8 cellular contexts compared by ENCODE assay signal in genomic region chr4:98663226-98664006, GRCh38. TPM values are rescaled to one million over a fixed set of nuclear protein-coding genes. Genes with fewer than 3 reads are reported as not detected.
DNase-seq lines count a peak whose midpoint lies in the region; ATAC-seq and TF ChIP-seq lines count a peak whose summit lies in the region.

No MANE protein-coding gene starts in this region.

- peak; percentile 68 to 72 for ATAC-seq in CD4-positive, CD25-positive, alpha-beta regulatory T cell (ENCODE audit: low read depth in 2 of 2)
- ATAC-seq in HG03565 (IDR thresholded peaks at IDR 0.05; ENCODE audit: unreplicated experiment) = peak; percentile 87

- peaks cover 60% of the 10 kb centered on the region for H3K4me1 ChIP-seq in CD4-positive, CD25-positive, alpha-beta regulatory T cell (ENCODE audit: control insufficient read depth, insufficient read depth, low read length, poor library complexity, severe bottlenecking)
- H3K4me1 ChIP-seq in mucosa of stomach (ENCODE audit: control insufficient read depth, insufficient read depth, low read length) = peaks cover 31% of the 10 kb centered on the region
- no peaks in the 10 kb centered on the region for H3K4me1 ChIP-seq in A673 (ENCODE audit: insufficient read depth, low read length, poor library complexity, severe bottlenecking)

- H3K9ac ChIP-seq in mucosa of stomach (ENCODE audit: low read length) = no peak overlapping the region

- peak overlapping the region; percentile 68 to 87 (median 82) for H3K4me3 Mint-ChIP-seq in CD4-positive, CD25-positive, alpha-beta regulatory T cell

- POLR2A ChIA-PET in A673 (lab: Charles Lee; ENCODE audit: low non-redundant PET) = no interaction called here

- intact Hi-C loops in A673 (cut with micrococcal nuclease; ENCODE audit: unreplicated experiment) = no loop called here

- no peaks in the 10 kb centered on the region for H3K36me3 ChIP-seq in CD4-positive, CD25-positive, alpha-beta regulatory T cell (ENCODE audit: control insufficient read depth, insufficient read depth, low read length)
- H3K36me3 ChIP-seq in mucosa of stomach (ENCODE audit: control insufficient read depth, insufficient read depth, low read length) = no peaks in the 10 kb centered on the region
- no peaks in the 10 kb centered on the region for H3K36me3 ChIP-seq in A673 (ENCODE audit: insufficient read depth, low read length, poor library complexity, severe bottlenecking)

- CTCF ChIA-PET in A673 (lab: Charles Lee) = no interaction called here

- BruUV-seq in A673 (replicated peaks; lab: Mats Ljungman, UMichigan) = no TSS peak

- TF ChIP-seq CTCF in GM20000 (IDR thresholded peaks at IDR 0.05; ENCODE audit: extremely low read depth, missing control alignments) (no peak), A673 (conservative IDR thresholded peaks at IDR 0.05; ENCODE audit: low read depth, low read length) (no peak)

- no peaks in the 10 kb centered on the region for H3K9me3 Mint-ChIP-seq in CD4-positive, CD25-positive, alpha-beta regulatory T cell

- no peaks in the 10 kb centered on the region for H3K27me3 ChIP-seq in CD4-positive, CD25-positive, alpha-beta regulatory T cell (ENCODE audit: control insufficient read depth, insufficient read depth, low read length)
- H3K27me3 ChIP-seq in mucosa of stomach (ENCODE audit: control insufficient read depth, insufficient read depth, low read length) = no peaks in the 10 kb centered on the region
- no peaks in the 10 kb centered on the region for H3K27me3 ChIP-seq in A673 (replicated peaks; ENCODE audit: insufficient read depth, low read depth, low read length, poor library complexity)

- no peaks in the 10 kb centered on the region for H3K27me3 Mint-ChIP-seq in CD4-positive, CD25-positive, alpha-beta regulatory T cell

- peak; percentile 47 to 91 (median 76) for DNase-seq in CD4-positive, CD25-positive, alpha-beta regulatory T cell
- DNase-seq in GM20000 (ENCODE audit: low spot score) (peak; percentile 77), NCI-H748 (lab: John Stamatoyannopoulos, UW; ENCODE audit: unreplicated experiment) (no peak), COLO668 (lab: John Stamatoyannopoulos, UW; ENCODE audit: unreplicated experiment) (no peak), A673 (ENCODE audit: low spot score) (no peak)
- DNase-seq in activated CD8-positive, alpha-beta memory T cell treated with anti-CD3 and anti-CD28 coated beads for 48 hours (ENCODE audit: low read depth in 2 of 3, low spot score in 2 of 3) = peak; percentile 25 to 43 (median 40)

- peak overlapping the region; percentile 96 for H3K27ac ChIP-seq in CD4-positive, CD25-positive, alpha-beta regulatory T cell (ENCODE audit: insufficient read depth, low read length, poor library complexity, severe bottlenecking)
- no peak overlapping the region for H3K27ac ChIP-seq in A673 (ENCODE audit: low read depth, low read length, poor library complexity, severe bottlenecking)

- H3K27ac Mint-ChIP-seq in CD4-positive, CD25-positive, alpha-beta regulatory T cell = peak overlapping the region; percentile 98 to 100 (median 99)

- no peaks in the 10 kb centered on the region for H3K9me3 ChIP-seq in CD4-positive, CD25-positive, alpha-beta regulatory T cell (ENCODE audit: control insufficient read depth in 2 of 2, low read length in 2 of 2)
- H3K9me3 ChIP-seq in mucosa of stomach (ENCODE audit: control insufficient read depth, low read length) = no peaks in the 10 kb centered on the region
- H3K9me3 ChIP-seq in A673 (ENCODE audit: low read depth, low read length, poor library complexity, severe bottlenecking) = no peaks in the 10 kb centered on the region

- H3K4me3 ChIP-seq in CD4-positive, CD25-positive, alpha-beta regulatory T cell (ENCODE audit: low read depth, low read length) = peak overlapping the region; percentile 69
- H3K4me3 ChIP-seq in mucosa of stomach (ENCODE audit: low read length) (peak overlapping the region; percentile 38), A673 (ENCODE audit: low read depth, low read length, poor library complexity, severe bottlenecking) (no peak overlapping the region)

- H3K4me1 Mint-ChIP-seq in CD4-positive, CD25-positive, alpha-beta regulatory T cell = peaks cover 35 to 65% (median 47%) of the 10 kb centered on the region in 4 donors

- H3K36me3 Mint-ChIP-seq in CD4-positive, CD25-positive, alpha-beta regulatory T cell = no peaks in the 10 kb centered on the region

RNA-seq across cellular contexts. Expression of gene TSPAN5, which starts 5.0 kb away (rescaled TPM):
- total RNA-seq in CD4-positive, CD25-positive, alpha-beta regulatory T cell = 21.2 TPM
- polyA plus RNA-seq in CD4-positive, CD25-positive, alpha-beta regulatory T cell = 10 to 100 TPM; 38.8 to 52.7 (median 43.9) TPM
- 15.2 and 16.9 TPM in 2 replicates for total RNA-seq in A673 (2021)

Comparison
In these comparisons a context has a peak if more than half of its experiments do, and no peak if none do; other contexts are left out.
1. DNase-seq: peak in CD4-positive, CD25-positive, alpha-beta regulatory T cell (3 of 3), GM20000 (single experiment) and activated CD8-positive, alpha-beta memory T cell treated with anti-CD3 and anti-CD28 coated beads for 48 hours (3 of 3); none in NCI-H748 (single experiment), COLO668 (single experiment) and A673 (single experiment).